In the genomic region with DNA sequence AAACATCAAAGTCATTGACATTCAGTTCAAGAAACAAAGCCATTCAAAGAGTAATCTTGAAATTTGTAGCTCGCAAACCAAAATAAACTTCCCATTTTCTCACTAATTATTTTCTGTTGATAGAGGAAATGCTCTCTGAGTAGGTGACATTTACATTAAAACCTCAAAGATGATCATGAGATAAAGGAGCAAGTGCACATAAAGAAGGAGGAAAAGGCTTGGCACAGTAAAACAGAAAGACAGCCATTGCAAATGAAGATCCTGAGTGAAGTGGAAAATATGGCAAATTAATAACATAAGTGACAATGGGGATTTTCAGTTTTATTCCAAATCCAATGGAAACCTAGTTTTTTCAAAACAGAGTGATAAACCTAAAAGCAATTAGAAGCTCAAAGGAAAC, we compare ENCODE assay signal across 27 cellular contexts.
"Had no signal": no experiment of that assay in that cellular context is flagged by ENCODE, and none has a peak within 500 bp of the region (broad histone marks: within the 10 kb centered on the region; RNA-seq: fewer than 3 reads in every experiment).

No MANE protein-coding gene starts in this region.

- H3K9me3 ChIP-seq: ovary, right atrium auricular region, stomach, thoracic aorta, thyroid gland, tibial nerve, upper lobe of left lung, vagina had no signal

- H3K27ac Mint-ChIP-seq: natural killer cell; nephron; neural progenitor cell; progenitor cell of endocrine pancreas; stimulated activated memory B cell treated with anti-CD40 and anti-IgM and Interleukin-4, amounts not matched to agents 10 μg/mL and 1 μg/mL and 100 μg/mL, for 72 hours; stimulated activated naive CD8-positive, alpha-beta T cell treated with anti-CD3 and anti-CD28 coated beads, Interleukin-15, Interleukin-2, amounts not matched to agents 100 ng/mL and 50 ng/mL, for 24 hours had no signal

- H3K27me3 ChIP-seq: neural progenitor cell, ovary, right atrium auricular region, spleen, stomach, thyroid gland, tibial nerve, upper lobe of left lung, vagina had no signal

- H3K4me1 ChIP-seq: neural progenitor cell, parathyroid adenoma, psoas muscle, right atrium auricular region, spleen, stomach, thyroid gland, tibial nerve, upper lobe of left lung, vagina had no signal

- H3K4me3 Mint-ChIP-seq: natural killer cell; neural progenitor cell; stimulated activated memory B cell treated with anti-CD40 and anti-IgM and Interleukin-4, amounts not matched to agents 10 μg/mL and 1 μg/mL and 100 μg/mL, for 72 hours; stimulated activated naive CD8-positive, alpha-beta T cell treated with anti-CD3 and anti-CD28 coated beads, Interleukin-15, Interleukin-2, amounts not matched to agents 100 ng/mL and 50 ng/mL, for 24 hours had no signal

- ATAC-seq: natural killer cell; psoas muscle; sciatic nerve; stimulated activated memory B cell treated with anti-CD40 and anti-IgM and Interleukin-4, amounts not matched to agents 10 μg/mL and 1 μg/mL and 100 μg/mL, for 72 hours had no signal

- H3K79me2 ChIP-seq: parathyroid adenoma had no signal

- H3K4me1 Mint-ChIP-seq: natural killer cell; stimulated activated memory B cell treated with anti-CD40 and anti-IgM and Interleukin-4, amounts not matched to agents 10 μg/mL and 1 μg/mL and 100 μg/mL, for 72 hours had no signal

- H3K9ac ChIP-seq: neural progenitor cell, parathyroid adenoma had no signal

- H2AFZ ChIP-seq: neural progenitor cell, parathyroid adenoma had no signal

- H3K4me3 ChIP-seq: neural progenitor cell, ovary, psoas muscle, right atrium auricular region, skin epidermis, spleen, stomach, thoracic aorta, thyroid gland, tibial nerve, upper lobe of left lung, vagina had no signal

- H3K9me3 Mint-ChIP-seq: neural progenitor cell had no signal

- H3K27me3 Mint-ChIP-seq: progenitor cell of endocrine pancreas; stimulated activated memory B cell treated with anti-CD40 and anti-IgM and Interleukin-4, amounts not matched to agents 10 μg/mL and 1 μg/mL and 100 μg/mL, for 72 hours; stimulated activated naive CD8-positive, alpha-beta T cell treated with anti-CD3 and anti-CD28 coated beads, Interleukin-15, Interleukin-2, amounts not matched to agents 100 ng/mL and 50 ng/mL, for 24 hours had no signal

- H3K4me2 ChIP-seq: neural progenitor cell had no signal

- H3K36me3 ChIP-seq: neural progenitor cell, ovary, right atrium auricular region, spleen, stomach, thoracic aorta, thyroid gland, tibial nerve, upper lobe of left lung, vagina had no signal

- H3K27ac ChIP-seq: neural progenitor cell, ovary, parathyroid adenoma, psoas muscle, right atrium auricular region, skin epidermis, spleen, stomach, thoracic aorta, tibial nerve, upper lobe of left lung, vagina had no signal

- DNase-seq: natural killer cell; occipital lobe; ovary; posterior cingulate gyrus; psoas muscle; spleen; stimulated activated CD4-positive, alpha-beta T cell treated with anti-CD3 and anti-CD28 coated beads, Interleukin-12 subunit alpha, Interleukin-12 subunit beta, amount 100 ng/mL, for 4 hours; stimulated activated CD4-positive, alpha-beta T cell treated with anti-CD3 and anti-CD28 coated beads, Interleukin-1b, Interleukin-23, amount 100 ng/mL, for 48 hours; stimulated activated CD4-positive, alpha-beta T cell treated with anti-CD3 and anti-CD28 coated beads, Interleukin-4, amount 100 ng/mL, for 1 hour; stimulated activated CD4-positive, alpha-beta T cell treated with anti-CD3 and anti-CD28 coated beads, Interleukin-4, amount 100 ng/mL, for 4 hours; stimulated activated CD8-positive, alpha-beta memory T cell treated with anti-CD3 and anti-CD28 coated beads, Interleukin-4, amount 100 ng/mL, for 48 hours; stimulated activated naive CD4-positive, alpha-beta T cell treated with Interleukin-2 at 50 U/mL for 16 hours; stomach had no signal

- H3K36me3 Mint-ChIP-seq: neural progenitor cell; stimulated activated memory B cell treated with anti-CD40 and anti-IgM and Interleukin-4, amounts not matched to agents 10 μg/mL and 1 μg/mL and 100 μg/mL, for 72 hours had no signal
